30 cellular contexts compared by ENCODE assay signal in genomic region chr1:211521102-211521815, GRCh38. TPM values are rescaled to one million over a fixed set of nuclear protein-coding genes. Genes with fewer than 3 reads are reported as not detected.
"Had no signal": no experiment of that assay in that cellular context is flagged by ENCODE, and none has a peak within 500 bp of the region (broad histone marks: within the 10 kb centered on the region; RNA-seq: fewer than 3 reads in every experiment).

No MANE protein-coding gene starts in this region.

- DNase-seq: activated CD4-positive, alpha-beta T cell treated with anti-CD3 and anti-CD28 coated beads for 36 hours; activated CD4-positive, alpha-beta T cell treated with anti-CD3 and anti-CD28 coated beads, Interleukin-2, amount 10 ng/mL, durations not matched to agents 7 days and 5 days; activated CD4-positive, alpha-beta T cell treated with anti-CD3 and anti-CD28 coated beads, Interleukin-2, amount 50 U/mL, for 48 hours; activated CD8-positive, alpha-beta T cell treated with anti-CD3 and anti-CD28 coated beads, Interleukin-2, amount 10 ng/mL, durations not matched to agents 7 days and 5 days; activated gamma-delta T cell; activated naive CD4-positive, alpha-beta T cell treated with Interleukin-2 at 50 U/mL for 16 hours; activated naive CD8-positive, alpha-beta T cell treated with anti-CD3 and anti-CD28 coated beads, Interleukin-2, amount 10 ng/mL, durations not matched to agents 7 days and 5 days; activated T-cell treated with anti-CD3 and anti-CD28 coated beads, Interleukin-2, amount 50 U/mL, for 24 hours; amygdala; NCI-H1105 treated with DMSO at 0.1 percent for 48 hours; NCI-H1436; NCI-H1694; NCI-H2029; NCI-H2227 treated with DMSO at 0.1 percent for 48 hours; NCI-H446; NCI-H510A treated with DMSO at 0.1 percent for 48 hours; NCI-H526 treated with DMSO at 0.1 percent for 48 hours; NCI-H774; SHP77 treated with DMSO at 0.1 percent for 48 hours; SK-N-SH had no signal

- H3K27ac ChIP-seq: ascending aorta, cardiac muscle cell, KMS-11, SJSA1 had no signal

- H3K36me3 ChIP-seq: ascending aorta, cardiac muscle cell, SJSA1 had no signal

- H3K27me3 ChIP-seq: ascending aorta, SJSA1 had no signal

- H3K9me3 ChIP-seq: ascending aorta, SJSA1, SK-N-SH had no signal

- ATAC-seq: activated CD4-positive, alpha-beta T cell treated with anti-CD3 and anti-CD28 coated beads for 36 hours; activated CD4-positive, CD25-positive, alpha-beta regulatory T cell treated with anti-CD3 and anti-CD28 coated beads, Interleukin-2, amount 50 U/mL, for 24 hours; activated CD8-positive, alpha-beta T cell treated with anti-CD3 and anti-CD28 coated beads, Interleukin-2, amount 10 ng/mL, durations not matched to agents 7 days and 5 days; Panc1 had no signal

- FAIRE-seq: TTC549 had no signal

- H3K4me3 ChIP-seq: ascending aorta, cardiac muscle cell, SJSA1 had no signal

- H3K4me1 ChIP-seq: ascending aorta, SJSA1 had no signal

- H3K4me2 ChIP-seq: KMS-11, SK-N-SH had no signal

RNA-seq across cellular contexts. Expression of gene RD3, which starts 29.3 kb away (rescaled TPM):
- total RNA-seq: activated CD4-positive, alpha-beta T cell treated with anti-CD3 and anti-CD28 coated beads for 36 hours; activated CD4-positive, alpha-beta T cell treated with anti-CD3 and anti-CD28 coated beads, Interleukin-2, amount 10 ng/mL, durations not matched to agents 7 days and 5 days; activated CD8-positive, alpha-beta T cell treated with anti-CD3 and anti-CD28 coated beads, Interleukin-2, amount 10 ng/mL, durations not matched to agents 7 days and 5 days; activated naive CD8-positive, alpha-beta T cell treated with anti-CD3 and anti-CD28 coated beads, Interleukin-2, amount 10 ng/mL, durations not matched to agents 7 days and 5 days; activated T-helper 2 cell treated with anti-CD3 and anti-CD28 coated beads, Interferon-gamma antibody, Interleukin-2, Interleukin-4, amounts not matched to agents 10 μg/mL and 5 μg/mL and 100 μg/mL, durations not matched to agents 14 hours and 24 hours and 36 hours; ascending aorta; cardiac muscle cell; MCF 10A; RPMI7951; SJSA1 had no signal
